Comparison of ENCODE assay signal across 9 cellular contexts in the genomic region with DNA sequence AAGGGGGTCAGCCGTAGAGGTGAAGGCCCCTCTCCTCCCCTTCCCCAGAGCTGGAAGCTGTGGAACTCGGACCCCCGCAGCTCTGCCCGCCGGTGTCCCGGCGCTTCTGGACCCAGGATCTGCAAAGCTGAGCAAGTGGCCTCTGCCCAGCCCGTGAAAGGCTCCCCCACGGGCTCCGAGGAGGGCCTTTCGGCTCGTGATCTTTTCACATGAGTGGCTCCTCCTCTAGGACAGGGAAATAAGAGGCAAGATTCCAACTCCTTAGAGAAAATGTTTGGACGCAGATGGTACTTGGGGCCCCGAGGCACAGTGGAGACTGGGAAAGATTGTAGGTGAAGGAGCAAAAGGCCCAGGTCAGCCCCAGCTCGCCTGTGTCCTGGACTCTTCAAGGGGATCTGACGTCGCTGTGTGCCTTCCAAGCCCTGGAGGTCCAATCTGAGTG. TPM values are rescaled to one million over a fixed set of nuclear protein-coding genes. Genes with fewer than 3 reads are reported as not detected.
DNase-seq lines count a peak whose midpoint lies in the region; ATAC-seq lines count a peak whose summit lies in the region.
"Had no signal": no experiment of that assay in that cellular context is flagged by ENCODE, and none has a peak within 500 bp of the region (broad histone marks: within the 10 kb centered on the region; RNA-seq: fewer than 3 reads in every experiment).

No MANE protein-coding gene starts in this region.

- H3K4me3 ChIP-seq in HUES48 (ENCODE audit: low read depth, low read length) = peak overlapping the region; percentile 47
- H3K4me3 ChIP-seq: SK-N-MC had no signal

- H3K36me3 ChIP-seq in HUES48 (ENCODE audit: control insufficient read depth, insufficient read depth, low read length) = no peaks in the 10 kb centered on the region

- ATAC-seq in stimulated activated naive B cell treated with anti-CD40 and anti-IgM and Interleukin-4, amounts not matched to agents 10 μg/mL and 1 μg/mL and 100 μg/mL, for 72 hours (replicated peaks) = no peak

- H3K36me3 Mint-ChIP-seq in stimulated activated naive B cell treated with anti-CD40 and anti-IgM and Interleukin-4, amounts not matched to agents 10 μg/mL and 1 μg/mL and 100 μg/mL, for 72 hours = no peaks in the 10 kb centered on the region

- H3K27ac Mint-ChIP-seq in stimulated activated naive B cell treated with anti-CD40 and anti-IgM and Interleukin-4, amounts not matched to agents 10 μg/mL and 1 μg/mL and 100 μg/mL, for 72 hours = peak overlapping the region; percentile 67

- H3K27me3 Mint-ChIP-seq in stimulated activated naive B cell treated with anti-CD40 and anti-IgM and Interleukin-4, amounts not matched to agents 10 μg/mL and 1 μg/mL and 100 μg/mL, for 72 hours = no peaks in the 10 kb centered on the region

- in situ Hi-C loops in G401 (cut with HindIII; ENCODE audit: low sequenced_read_pairs) = no loop called here

- no peaks in the 10 kb centered on the region for H3K9me3 Mint-ChIP-seq in stimulated activated naive B cell treated with anti-CD40 and anti-IgM and Interleukin-4, amounts not matched to agents 10 μg/mL and 1 μg/mL and 100 μg/mL, for 72 hours

- no peaks in the 10 kb centered on the region for H3K9me3 ChIP-seq in HUES48 (ENCODE audit: control insufficient read depth, insufficient read depth, low read length)

- H3K4me3 Mint-ChIP-seq in stimulated activated naive B cell treated with anti-CD40 and anti-IgM and Interleukin-4, amounts not matched to agents 10 μg/mL and 1 μg/mL and 100 μg/mL, for 72 hours = peak overlapping the region; percentile 75 to 85

- peaks cover 10% of the 10 kb centered on the region for H3K27me3 ChIP-seq in HUES48 (ENCODE audit: control insufficient read depth, insufficient read depth, low read length)

- H3K4me1 Mint-ChIP-seq in stimulated activated naive B cell treated with anti-CD40 and anti-IgM and Interleukin-4, amounts not matched to agents 10 μg/mL and 1 μg/mL and 100 μg/mL, for 72 hours = peaks cover 7 to 15% of the 10 kb centered on the region in 2 donors

- DNase-seq in left kidney (ENCODE audit: low read depth, low spot score) = peak; percentile 60
- no peak for DNase-seq in stimulated activated naive B cell treated with anti-CD40 and anti-IgM and Interleukin-4, amounts not matched to agents 10 μg/mL and 1 μg/mL and 100 μg/mL, for 72 hours
- no peak for DNase-seq in HPDE6-E6E7 (ENCODE audit: extremely low spot score)
- DNase-seq in T1000 (lab: John Stamatoyannopoulos, UW) = no peak
- no peak for DNase-seq in G401 (ENCODE audit: low spot score)
- no peak for DNase-seq in COLO829 (ENCODE audit: low spot score)

- peak overlapping the region; percentile 18 for H3K27ac ChIP-seq in HUES48 (ENCODE audit: low read depth, low read length)
- peak overlapping the region; percentile 74 for H3K27ac ChIP-seq in cingulate gyrus (ENCODE audit: low read depth, low read length)
- H3K27ac ChIP-seq: SK-N-MC had no signal

- H3K4me1 ChIP-seq in HUES48 (ENCODE audit: control insufficient read depth, insufficient read depth, low read length) = peaks cover 28% of the 10 kb centered on the region

- peak overlapping the region; percentile 58; the same call in 1 of the 2 replicates for H3K9ac ChIP-seq in HUES48 (ENCODE audit: low read depth, low read length)

RNA-seq across cellular contexts. Expression of a gene that starts 48.2 kb away (rescaled TPM):
- total RNA-seq in G401 (2014; rRNA removed; shearing (Covaris generic)) = 88.2 and 108 TPM in 2 replicates
